17 cellular contexts compared by ENCODE assay signal in the genomic region with DNA sequence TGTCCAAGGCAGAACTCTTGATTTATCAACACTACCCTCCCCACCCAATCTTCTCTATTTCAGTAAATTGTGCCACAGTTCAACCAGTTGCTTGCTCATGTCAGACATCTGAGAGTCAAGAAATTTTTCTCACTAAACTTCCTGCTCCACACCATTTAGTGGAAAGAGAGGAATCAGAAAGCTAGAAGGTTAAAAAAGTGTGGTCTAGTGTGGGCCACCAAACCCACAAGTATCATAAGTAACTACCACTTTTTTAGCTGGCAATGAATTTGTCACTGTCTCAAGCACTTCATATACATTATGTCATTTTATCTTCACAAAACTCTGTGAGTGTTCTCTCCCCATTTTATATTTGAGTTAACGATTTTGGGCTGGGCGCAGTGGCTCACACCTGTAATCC. TPM values are rescaled to one million over a fixed set of nuclear protein-coding genes. Genes with fewer than 3 reads are reported as not detected.
DNase-seq lines count a peak whose midpoint lies in the region; ATAC-seq and TF ChIP-seq lines count a peak whose summit lies in the region.
"Had no signal": no experiment of that assay in that cellular context is flagged by ENCODE, and none has a peak within 500 bp of the region (broad histone marks: within the 10 kb centered on the region; RNA-seq: fewer than 3 reads in every experiment).

No MANE protein-coding gene starts in this region.

- no peaks in the 10 kb centered on the region for H3K27me3 ChIP-seq in OCI-LY3 (ENCODE audit: low read depth, low read length)
- no peaks in the 10 kb centered on the region for H3K27me3 ChIP-seq in H7 (ENCODE audit: control insufficient read depth, insufficient read depth, low read length)
- H3K27me3 ChIP-seq: BLaER1 had no signal

- intact Hi-C loops in activated CD4-positive, alpha-beta T cell treated with anti-CD3 and anti-CD28 coated beads for 36 hours (cut with DNase I, micrococcal nuclease), result no loop called here

- H3K9me3 ChIP-seq in OCI-LY3 (ENCODE audit: insufficient read depth, low read length), result no peaks in the 10 kb centered on the region
- H3K9me3 ChIP-seq: BLaER1, Caco-2 had no signal

- no peaks in the 10 kb centered on the region for H3K79me2 ChIP-seq in OCI-LY3 (ENCODE audit: low read length)

- CTCF ChIA-PET in activated CD4-positive, alpha-beta T cell treated with anti-CD3 and anti-CD28 coated beads for 36 hours (lab: Charles Lee), result interaction anchor here (0.6 to 1.1 kb wide), 2 partner anchors 10 to 199 kb away, joined by 3 read pairs; no protein-coding TSS in a partner anchor

- H3K4me3 ChIP-seq in OCI-LY3 (ENCODE audit: low read length) (no peak overlapping the region), H7 (ENCODE audit: insufficient read depth, low read depth, low read length) (no peak overlapping the region)
- H3K4me3 ChIP-seq: BLaER1 had no signal

- ATAC-seq in activated CD4-positive, alpha-beta T cell treated with anti-CD3 and anti-CD28 coated beads for 36 hours, result peak; percentile 30
- ATAC-seq in activated T-cell treated with anti-CD3 and anti-CD28 coated beads, Interleukin-2, amount 50 U/mL, for 72 hours (replicated peaks in 1 of 2), result peak; percentile 60 to 70
- ATAC-seq: CD8-positive, alpha-beta T cell had no signal

- no peaks in the 10 kb centered on the region for H3K36me3 ChIP-seq in OCI-LY3 (replicated peaks; ENCODE audit: low read depth, low read length)
- no peaks in the 10 kb centered on the region for H3K36me3 ChIP-seq in H7 (replicated peaks; ENCODE audit: control insufficient read depth, insufficient read depth, low read length)
- H3K36me3 ChIP-seq: BLaER1 had no signal

- H3K27ac Mint-ChIP-seq in activated CD4-positive, alpha-beta T cell treated with anti-CD3 and anti-CD28 coated beads for 36 hours, result no peak overlapping the region
- H3K27ac Mint-ChIP-seq in activated T-cell treated with anti-CD3 and anti-CD28 coated beads, Interleukin-2, amount 50 U/mL, for 72 hours, result no peak overlapping the region
- H3K27ac Mint-ChIP-seq in activated T-cell treated with anti-CD3 and anti-CD28 coated beads, Interleukin-2, amount 50 U/mL, for 24 hours, result no peak overlapping the region
- H3K27ac Mint-ChIP-seq: B cell; CD4-positive, CD25-positive, alpha-beta regulatory T cell; CD8-positive, alpha-beta T cell had no signal

- H3K4me1 ChIP-seq in OCI-LY3 (ENCODE audit: low read length), result no peaks in the 10 kb centered on the region
- H3K4me1 ChIP-seq: BLaER1, Caco-2 had no signal

- H3K9ac ChIP-seq in OCI-LY3 (ENCODE audit: low read length), result no peak overlapping the region
- H3K9ac ChIP-seq: BLaER1 had no signal

- no peak for DNase-seq in activated CD4-positive, alpha-beta T cell treated with anti-CD3 and anti-CD28 coated beads for 36 hours
- DNase-seq in activated CD4-positive, alpha-beta T cell treated with anti-CD3 and anti-CD28 coated beads for 48 hours, result no peak
- DNase-seq in activated T-cell treated with anti-CD3 and anti-CD28 coated beads, Interleukin-2, amount 50 U/mL, for 72 hours, result no peak
- no peak for DNase-seq in activated T-cell treated with anti-CD3 and anti-CD28 coated beads, Interleukin-2, amount 50 U/mL, for 24 hours
- DNase-seq in H7, result no peak
- DNase-seq: Caco-2; CD4-positive, CD25-positive, alpha-beta regulatory T cell; CD8-positive, alpha-beta T cell; DMS153; DND-41; GOT3; HCEC 1CT had no signal

- no peak overlapping the region for H3K4me3 Mint-ChIP-seq in activated CD4-positive, alpha-beta T cell treated with anti-CD3 and anti-CD28 coated beads for 36 hours
- H3K4me3 Mint-ChIP-seq in activated T-cell treated with anti-CD3 and anti-CD28 coated beads, Interleukin-2, amount 50 U/mL, for 72 hours, result no peak overlapping the region
- H3K4me3 Mint-ChIP-seq in activated T-cell treated with anti-CD3 and anti-CD28 coated beads, Interleukin-2, amount 50 U/mL, for 24 hours, result no peak overlapping the region
- H3K4me3 Mint-ChIP-seq: B cell; CD4-positive, CD25-positive, alpha-beta regulatory T cell; CD8-positive, alpha-beta T cell had no signal

- TF ChIP-seq CTCF in OCI-LY3 (IDR thresholded peaks at IDR 0.05; ENCODE audit: low read depth, low read length), result no peak

- H3K36me3 Mint-ChIP-seq in activated CD4-positive, alpha-beta T cell treated with anti-CD3 and anti-CD28 coated beads for 36 hours (ENCODE audit: low read depth), result no peaks in the 10 kb centered on the region
- peaks cover 0 to 1% of the 10 kb centered on the region in 2 donors for H3K36me3 Mint-ChIP-seq in activated T-cell treated with anti-CD3 and anti-CD28 coated beads, Interleukin-2, amount 50 U/mL, for 72 hours (ENCODE audit: insufficient read depth in 2 of 2)
- H3K36me3 Mint-ChIP-seq in activated T-cell treated with anti-CD3 and anti-CD28 coated beads, Interleukin-2, amount 50 U/mL, for 24 hours (ENCODE audit: low read depth), result no peaks in the 10 kb centered on the region
- H3K36me3 Mint-ChIP-seq: CD4-positive, CD25-positive, alpha-beta regulatory T cell; CD8-positive, alpha-beta T cell had no signal

- H3K27me3 Mint-ChIP-seq in activated CD4-positive, alpha-beta T cell treated with anti-CD3 and anti-CD28 coated beads for 36 hours, result peaks cover 10% of the 10 kb centered on the region
- H3K27me3 Mint-ChIP-seq in activated T-cell treated with anti-CD3 and anti-CD28 coated beads, Interleukin-2, amount 50 U/mL, for 72 hours (ENCODE audit: low read depth), result peaks cover 26% of the 10 kb centered on the region
- peaks cover 8% of the 10 kb centered on the region for H3K27me3 Mint-ChIP-seq in activated T-cell treated with anti-CD3 and anti-CD28 coated beads, Interleukin-2, amount 50 U/mL, for 24 hours

- no peak overlapping the region for H3K27ac ChIP-seq in OCI-LY3 (ENCODE audit: low read length)
- H3K27ac ChIP-seq: 22Rv1, BLaER1, C4-2B had no signal

- POLR2A ChIA-PET in activated CD4-positive, alpha-beta T cell treated with anti-CD3 and anti-CD28 coated beads for 36 hours (lab: Charles Lee), result no interaction called here

- no peaks in the 10 kb centered on the region for H4K20me1 ChIP-seq in OCI-LY3 (ENCODE audit: insufficient read depth, low read length)
- H4K20me1 ChIP-seq: BLaER1 had no signal

- H2AFZ ChIP-seq in OCI-LY3 (ENCODE audit: low read depth, low read length), result peak overlapping the region; percentile 11; the same call in 1 of the 2 replicates

- no peak overlapping the region for H3K4me2 ChIP-seq in OCI-LY3 (ENCODE audit: low read length)
- H3K4me2 ChIP-seq: BLaER1 had no signal

- no peaks in the 10 kb centered on the region for H3K4me1 Mint-ChIP-seq in activated CD4-positive, alpha-beta T cell treated with anti-CD3 and anti-CD28 coated beads for 36 hours
- peaks cover 8% of the 10 kb centered on the region for H3K4me1 Mint-ChIP-seq in activated T-cell treated with anti-CD3 and anti-CD28 coated beads, Interleukin-2, amount 50 U/mL, for 72 hours (ENCODE audit: low read depth)
- no peaks in the 10 kb centered on the region for H3K4me1 Mint-ChIP-seq in activated T-cell treated with anti-CD3 and anti-CD28 coated beads, Interleukin-2, amount 50 U/mL, for 24 hours (ENCODE audit: low read depth)
- H3K4me1 Mint-ChIP-seq: B cell; CD4-positive, CD25-positive, alpha-beta regulatory T cell had no signal

- H3K9me3 Mint-ChIP-seq in activated CD4-positive, alpha-beta T cell treated with anti-CD3 and anti-CD28 coated beads for 36 hours (ENCODE audit: low read depth), result peaks cover 3% of the 10 kb centered on the region
- peaks cover 0 to 2% of the 10 kb centered on the region in 2 donors for H3K9me3 Mint-ChIP-seq in activated T-cell treated with anti-CD3 and anti-CD28 coated beads, Interleukin-2, amount 50 U/mL, for 72 hours
- no peaks in the 10 kb centered on the region for H3K9me3 Mint-ChIP-seq in activated T-cell treated with anti-CD3 and anti-CD28 coated beads, Interleukin-2, amount 50 U/mL, for 24 hours

RNA-seq across cellular contexts. Expression of a gene that starts 16.6 kb away (rescaled TPM):
- not detected for total RNA-seq in activated CD4-positive, alpha-beta T cell treated with anti-CD3 and anti-CD28 coated beads for 36 hours
- not detected for total RNA-seq in activated T-cell treated with anti-CD3 and anti-CD28 coated beads, Interleukin-2, amount 50 U/mL, for 72 hours
- not detected in 2 replicates for total RNA-seq in H7 (2014; rRNA removed; shearing (Covaris generic))
- total RNA-seq: B cell; Caco-2; CD4-positive, CD25-positive, alpha-beta regulatory T cell; CD8-positive, alpha-beta T cell had no signal
